1 cellular context compared by ENCODE assay signal in the genomic region with DNA sequence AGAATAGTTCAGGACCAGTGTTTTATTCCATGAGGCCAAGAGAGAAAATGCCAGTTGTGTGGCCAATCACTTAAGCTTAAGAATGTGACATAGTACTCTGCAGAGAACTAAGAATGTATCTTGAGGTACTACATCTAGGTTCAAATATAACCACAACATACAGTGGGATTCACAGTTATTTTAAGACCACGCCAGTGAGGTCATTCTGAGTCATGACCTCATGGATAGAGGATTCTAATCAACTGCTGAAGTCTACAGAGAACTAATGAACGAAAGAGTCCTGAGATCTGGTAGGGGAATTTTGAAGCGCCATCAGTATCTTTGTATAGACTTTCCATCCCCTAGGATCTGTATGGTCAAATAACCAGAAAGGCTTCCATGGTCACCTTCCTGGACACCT.
TF ChIP-seq lines count a peak whose summit lies in the region.

No MANE protein-coding gene starts in this region.

TF ChIP-seq in IMR-90, 13 proteins besides CTCF, POLR2A, EP300 and RAD21 (continued from another document):
- TF ChIP-seq ELK1 (IDR thresholded peaks at IDR 0.05; ENCODE audit: borderline replicate concordance, low read depth, low read length) (no peak), SMC3 (IDR thresholded peaks at IDR 0.05; ENCODE audit: low read depth, low read length) (no peak), NFE2L2 (IDR thresholded peaks at IDR 0.05; ENCODE audit: low read depth, low read length) (no peak), MAFK (IDR thresholded peaks at IDR 0.05; ENCODE audit: low read depth, low read length) (no peak), FOS (IDR thresholded peaks at IDR 0.05; ENCODE audit: low read depth, low read length) (no peak), BHLHE40 (IDR thresholded peaks at IDR 0.05; ENCODE audit: low read depth, low read length) (no peak), RFX5 (IDR thresholded peaks at IDR 0.05; ENCODE audit: low read depth, low read length) (no peak), MXI1 (IDR thresholded peaks at IDR 0.05; ENCODE audit: borderline replicate concordance, low read depth, low read length) (no peak)
- TF ChIP-seq, protein P1, sequence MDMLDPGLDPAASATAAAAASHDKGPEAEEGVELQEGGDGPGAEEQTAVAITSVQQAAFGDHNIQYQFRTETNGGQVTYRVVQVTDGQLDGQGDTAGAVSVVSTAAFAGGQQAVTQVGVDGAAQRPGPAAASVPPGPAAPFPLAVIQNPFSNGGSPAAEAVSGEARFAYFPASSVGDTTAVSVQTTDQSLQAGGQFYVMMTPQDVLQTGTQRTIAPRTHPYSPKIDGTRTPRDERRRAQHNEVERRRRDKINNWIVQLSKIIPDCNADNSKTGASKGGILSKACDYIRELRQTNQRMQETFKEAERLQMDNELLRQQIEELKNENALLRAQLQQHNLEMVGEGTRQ (IDR thresholded peaks at IDR 0.05; ENCODE audit: low read depth, low read length), result no peak
